ENCODE assay signal across 1 cellular context in genomic region chr4:73103799-73104503, GRCh38.
TF ChIP-seq lines count a peak whose summit lies in the region.

No MANE protein-coding gene starts in this region.

TF ChIP-seq in liver, 16 proteins besides CTCF, POLR2A, EP300 and RAD21 (continued from another document):
- TF ChIP-seq REST (IDR thresholded peaks at IDR 0.05): peak; percentile 91
TF ChIP-seq in liver: peak in this region for 10.
